Comparison of ENCODE assay signal across 12 cellular contexts in genomic region chr4:150325872-150326271, GRCh38.
A peak's percentile ranks its signal among the peaks of the same experiment; 100 is the strongest.
DNase-seq lines count a peak whose midpoint lies in the region; ATAC-seq lines count a peak whose summit lies in the region.
"Had no signal": no experiment of that assay in that cellular context is flagged by ENCODE, and none has a peak within 500 bp of the region (broad histone marks: within the 10 kb centered on the region; RNA-seq: fewer than 3 reads in every experiment).

No MANE protein-coding gene starts in this region.

- no peak overlapping the region for H3K4me3 ChIP-seq in SJCRH30
- H3K4me3 ChIP-seq: spleen had no signal

- H3K9me3 ChIP-seq in SJCRH30 (replicated peaks) = no peaks in the 10 kb centered on the region
- H3K9me3 ChIP-seq: spleen had no signal

- H3K4me1 ChIP-seq in SJCRH30 = peaks cover 13% of the 10 kb centered on the region
- H3K4me1 ChIP-seq: spleen had no signal

- H3K27me3 ChIP-seq in SJCRH30 = no peaks in the 10 kb centered on the region
- H3K27me3 ChIP-seq: spleen had no signal

- peak; percentile 20 for DNase-seq in cerebellar cortex (ENCODE audit: low spot score)
- no peak for DNase-seq in DMS79 (lab: John Stamatoyannopoulos, UW)
- no peak for DNase-seq in SJCRH30
- DNase-seq: mammary epithelial cell, NCI-H146, NCI-H774, spleen had no signal

- ATAC-seq in GM18873 (IDR thresholded peaks at IDR 0.05; ENCODE audit: low FRiP score, unreplicated experiment) = peak; percentile 85
- peak; percentile 88 for ATAC-seq in GM21529 (IDR thresholded peaks at IDR 0.05; ENCODE audit: unreplicated experiment)
- peak; percentile 89 for ATAC-seq in HG03097 (IDR thresholded peaks at IDR 0.05; ENCODE audit: low FRiP score, unreplicated experiment)
- no peak for ATAC-seq in GM18519 (IDR thresholded peaks at IDR 0.05; ENCODE audit: low FRiP score, unreplicated experiment)

- no peaks in the 10 kb centered on the region for H3K36me3 ChIP-seq in SJCRH30

- H3K27ac ChIP-seq in SJCRH30 = no peak overlapping the region
- H3K27ac ChIP-seq: spleen, VCaP had no signal
